Comparison of ENCODE assay signal across 1 cellular context in the genomic region with DNA sequence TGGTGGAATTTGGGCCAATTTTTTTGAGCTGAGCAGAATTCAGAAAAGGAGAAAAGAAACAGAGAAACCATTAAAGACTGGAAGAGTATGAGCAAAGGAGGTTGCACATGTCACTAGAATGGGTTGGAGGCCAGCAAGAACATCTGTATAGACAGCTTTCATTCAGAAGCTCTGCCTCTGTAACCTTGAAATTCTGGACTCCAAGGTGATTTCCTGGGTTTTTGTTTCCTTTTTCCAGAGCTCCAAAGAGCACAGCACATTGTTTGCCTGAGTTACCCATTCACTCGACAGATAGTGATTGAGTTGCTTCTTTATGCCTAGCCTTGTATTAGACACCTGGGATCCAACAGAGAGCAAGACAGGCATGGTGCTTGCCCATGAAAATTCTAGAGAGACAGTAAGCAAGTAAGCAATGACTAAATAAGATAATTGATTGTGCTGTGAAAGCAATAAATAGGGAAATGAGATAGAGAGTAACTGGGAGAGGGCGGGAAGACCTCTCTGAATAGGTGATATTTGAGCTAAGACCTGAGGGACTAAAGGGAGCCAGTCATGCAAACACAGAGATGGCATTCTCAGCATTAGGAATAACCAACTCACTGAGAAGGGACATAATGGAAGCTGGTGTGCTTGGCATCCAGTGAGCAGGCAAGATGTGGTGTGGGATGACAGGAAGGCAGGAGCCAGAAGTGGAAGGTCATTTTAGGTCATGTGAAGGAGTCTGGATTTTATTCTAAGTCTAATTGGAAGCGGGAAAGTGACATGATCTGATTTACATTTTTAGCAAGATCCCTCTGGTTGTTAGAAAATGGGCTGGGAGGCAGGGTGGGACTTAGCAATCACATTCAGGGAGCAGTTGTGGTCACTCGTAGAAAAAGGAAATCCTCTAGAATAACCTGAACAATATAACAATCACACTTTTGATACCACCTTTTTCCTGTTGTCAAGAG.
TF ChIP-seq lines count a peak whose summit lies in the region.

No MANE protein-coding gene starts in this region.

TF ChIP-seq in HepG2, 621 proteins besides CTCF, POLR2A, EP300 and RAD21 (continued from another document and continues in another):
- TF ChIP-seq LCORL (IDR thresholded peaks at IDR 0.05) = no peak
- TF ChIP-seq LCORL (CRISPR knock-in tag; IDR thresholded peaks at IDR 0.05) = no peak
- no peak; a peak in 1 of 4 replicates for TF ChIP-seq KLF16 (CRISPR knock-in tag; IDR thresholded peaks at IDR 0.05)
- TF ChIP-seq, protein P1, sequence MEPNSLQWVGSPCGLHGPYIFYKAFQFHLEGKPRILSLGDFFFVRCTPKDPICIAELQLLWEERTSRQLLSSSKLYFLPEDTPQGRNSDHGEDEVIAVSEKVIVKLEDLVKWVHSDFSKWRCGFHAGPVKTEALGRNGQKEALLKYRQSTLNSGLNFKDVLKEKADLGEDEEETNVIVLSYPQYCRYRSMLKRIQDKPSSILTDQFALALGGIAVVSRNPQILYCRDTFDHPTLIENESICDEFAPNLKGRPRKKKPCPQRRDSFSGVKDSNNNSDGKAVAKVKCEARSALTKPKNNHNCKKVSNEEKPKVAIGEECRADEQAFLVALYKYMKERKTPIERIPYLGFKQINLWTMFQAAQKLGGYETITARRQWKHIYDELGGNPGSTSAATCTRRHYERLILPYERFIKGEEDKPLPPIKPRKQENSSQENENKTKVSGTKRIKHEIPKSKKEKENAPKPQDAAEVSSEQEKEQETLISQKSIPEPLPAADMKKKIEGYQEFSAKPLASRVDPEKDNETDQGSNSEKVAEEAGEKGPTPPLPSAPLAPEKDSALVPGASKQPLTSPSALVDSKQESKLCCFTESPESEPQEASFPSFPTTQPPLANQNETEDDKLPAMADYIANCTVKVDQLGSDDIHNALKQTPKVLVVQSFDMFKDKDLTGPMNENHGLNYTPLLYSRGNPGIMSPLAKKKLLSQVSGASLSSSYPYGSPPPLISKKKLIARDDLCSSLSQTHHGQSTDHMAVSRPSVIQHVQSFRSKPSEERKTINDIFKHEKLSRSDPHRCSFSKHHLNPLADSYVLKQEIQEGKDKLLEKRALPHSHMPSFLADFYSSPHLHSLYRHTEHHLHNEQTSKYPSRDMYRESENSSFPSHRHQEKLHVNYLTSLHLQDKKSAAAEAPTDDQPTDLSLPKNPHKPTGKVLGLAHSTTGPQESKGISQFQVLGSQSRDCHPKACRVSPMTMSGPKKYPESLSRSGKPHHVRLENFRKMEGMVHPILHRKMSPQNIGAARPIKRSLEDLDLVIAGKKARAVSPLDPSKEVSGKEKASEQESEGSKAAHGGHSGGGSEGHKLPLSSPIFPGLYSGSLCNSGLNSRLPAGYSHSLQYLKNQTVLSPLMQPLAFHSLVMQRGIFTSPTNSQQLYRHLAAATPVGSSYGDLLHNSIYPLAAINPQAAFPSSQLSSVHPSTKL (CRISPR knock-in tag; IDR thresholded peaks at IDR 0.05) = peak; percentile 99
- no peak for TF ChIP-seq NCOA1 (CRISPR knock-in tag; IDR thresholded peaks at IDR 0.05)
- no peak for TF ChIP-seq PHF5A (CRISPR knock-in tag; IDR thresholded peaks at IDR 0.05; ENCODE audit: low read depth, unreplicated experiment)
- TF ChIP-seq, protein P2, sequence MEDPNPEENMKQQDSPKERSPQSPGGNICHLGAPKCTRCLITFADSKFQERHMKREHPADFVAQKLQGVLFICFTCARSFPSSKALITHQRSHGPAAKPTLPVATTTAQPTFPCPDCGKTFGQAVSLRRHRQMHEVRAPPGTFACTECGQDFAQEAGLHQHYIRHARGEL (CRISPR knock-in tag; IDR thresholded peaks at IDR 0.05) = no peak
- TF ChIP-seq TCF12 (IDR thresholded peaks at IDR 0.05) = no peak
- peak; percentile 48; the same call in 1 of the 2 replicates for TF ChIP-seq TCF12 (CRISPR knock-in tag; IDR thresholded peaks at IDR 0.05)
- TF ChIP-seq KLF13 (CRISPR knock-in tag; IDR thresholded peaks at IDR 0.05) = no peak
- no peak for TF ChIP-seq BHLHE40 (IDR thresholded peaks at IDR 0.05; ENCODE audit: low read length)
- TF ChIP-seq ZIK1 (CRISPR knock-in tag; IDR thresholded peaks at IDR 0.05; ENCODE audit: borderline replicate concordance, low read depth) = no peak
- no peak for TF ChIP-seq ZNF224 (CRISPR knock-in tag; IDR thresholded peaks at IDR 0.05)
- TF ChIP-seq, protein P3, sequence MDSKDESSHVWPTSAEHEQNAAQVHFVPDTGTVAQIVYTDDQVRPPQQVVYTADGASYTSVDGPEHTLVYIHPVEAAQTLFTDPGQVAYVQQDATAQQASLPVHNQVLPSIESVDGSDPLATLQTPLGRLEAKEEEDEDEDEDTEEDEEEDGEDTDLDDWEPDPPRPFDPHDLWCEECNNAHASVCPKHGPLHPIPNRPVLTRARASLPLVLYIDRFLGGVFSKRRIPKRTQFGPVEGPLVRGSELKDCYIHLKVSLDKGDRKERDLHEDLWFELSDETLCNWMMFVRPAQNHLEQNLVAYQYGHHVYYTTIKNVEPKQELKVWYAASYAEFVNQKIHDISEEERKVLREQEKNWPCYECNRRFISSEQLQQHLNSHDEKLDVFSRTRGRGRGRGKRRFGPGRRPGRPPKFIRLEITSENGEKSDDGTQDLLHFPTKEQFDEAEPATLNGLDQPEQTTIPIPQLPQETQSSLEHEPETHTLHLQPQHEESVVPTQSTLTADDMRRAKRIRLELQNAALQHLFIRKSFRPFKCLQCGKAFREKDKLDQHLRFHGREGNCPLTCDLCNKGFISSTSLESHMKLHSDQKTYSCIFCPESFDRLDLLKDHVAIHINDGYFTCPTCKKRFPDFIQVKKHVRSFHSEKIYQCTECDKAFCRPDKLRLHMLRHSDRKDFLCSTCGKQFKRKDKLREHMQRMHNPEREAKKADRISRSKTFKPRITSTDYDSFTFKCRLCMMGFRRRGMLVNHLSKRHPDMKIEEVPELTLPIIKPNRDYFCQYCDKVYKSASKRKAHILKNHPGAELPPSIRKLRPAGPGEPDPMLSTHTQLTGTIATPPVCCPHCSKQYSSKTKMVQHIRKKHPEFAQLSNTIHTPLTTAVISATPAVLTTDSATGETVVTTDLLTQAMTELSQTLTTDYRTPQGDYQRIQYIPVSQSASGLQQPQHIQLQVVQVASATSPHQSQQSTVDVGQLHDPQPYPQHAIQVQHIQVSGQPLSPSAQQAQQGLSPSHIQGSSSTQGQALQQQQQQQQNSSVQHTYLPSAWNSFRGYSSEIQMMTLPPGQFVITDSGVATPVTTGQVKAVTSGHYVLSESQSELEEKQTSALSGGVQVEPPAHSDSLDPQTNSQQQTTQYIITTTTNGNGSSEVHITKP (CRISPR knock-in tag; IDR thresholded peaks at IDR 0.05; ENCODE audit: low read depth) = no peak
- 0 out of 2 replicates have a peak, but pooled peaks have one; percentile 31 for TF ChIP-seq HNRNPL (IDR thresholded peaks at IDR 0.05; ENCODE audit: low read depth, low read length)
- TF ChIP-seq ZNF317 (CRISPR knock-in tag; IDR thresholded peaks at IDR 0.05) = 0 out of 2 replicates have a peak, but pooled peaks have one; percentile 62
- TF ChIP-seq RBFOX2 (IDR thresholded peaks at IDR 0.05; ENCODE audit: low read depth, low read length) = peak; percentile 89
- peak; percentile 76 for TF ChIP-seq HOXA3 (CRISPR knock-in tag; IDR thresholded peaks at IDR 0.05)
- TF ChIP-seq, protein P4, sequence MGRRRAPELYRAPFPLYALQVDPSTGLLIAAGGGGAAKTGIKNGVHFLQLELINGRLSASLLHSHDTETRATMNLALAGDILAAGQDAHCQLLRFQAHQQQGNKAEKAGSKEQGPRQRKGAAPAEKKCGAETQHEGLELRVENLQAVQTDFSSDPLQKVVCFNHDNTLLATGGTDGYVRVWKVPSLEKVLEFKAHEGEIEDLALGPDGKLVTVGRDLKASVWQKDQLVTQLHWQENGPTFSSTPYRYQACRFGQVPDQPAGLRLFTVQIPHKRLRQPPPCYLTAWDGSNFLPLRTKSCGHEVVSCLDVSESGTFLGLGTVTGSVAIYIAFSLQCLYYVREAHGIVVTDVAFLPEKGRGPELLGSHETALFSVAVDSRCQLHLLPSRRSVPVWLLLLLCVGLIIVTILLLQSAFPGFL (CRISPR knock-in tag; IDR thresholded peaks at IDR 0.05) = no peak
- TF ChIP-seq THYN1 (CRISPR knock-in tag; IDR thresholded peaks at IDR 0.05; ENCODE audit: borderline replicate concordance, low read depth) = no peak
- TF ChIP-seq ZNF337 (CRISPR knock-in tag; IDR thresholded peaks at IDR 0.05; ENCODE audit: borderline replicate concordance, low read depth) = no peak
- no peak for TF ChIP-seq ZNF879 (CRISPR knock-in tag; IDR thresholded peaks at IDR 0.05)
- TF ChIP-seq, protein P5, sequence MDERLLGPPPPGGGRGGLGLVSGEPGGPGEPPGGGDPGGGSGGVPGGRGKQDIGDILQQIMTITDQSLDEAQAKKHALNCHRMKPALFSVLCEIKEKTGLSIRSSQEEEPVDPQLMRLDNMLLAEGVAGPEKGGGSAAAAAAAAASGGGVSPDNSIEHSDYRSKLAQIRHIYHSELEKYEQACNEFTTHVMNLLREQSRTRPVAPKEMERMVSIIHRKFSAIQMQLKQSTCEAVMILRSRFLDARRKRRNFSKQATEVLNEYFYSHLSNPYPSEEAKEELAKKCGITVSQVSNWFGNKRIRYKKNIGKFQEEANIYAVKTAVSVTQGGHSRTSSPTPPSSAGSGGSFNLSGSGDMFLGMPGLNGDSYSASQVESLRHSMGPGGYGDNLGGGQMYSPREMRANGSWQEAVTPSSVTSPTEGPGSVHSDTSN (CRISPR knock-in tag; IDR thresholded peaks at IDR 0.05) = no peak
- TF ChIP-seq BRCA1 (CRISPR knock-in tag; IDR thresholded peaks at IDR 0.05) = no peak
- TF ChIP-seq TEAD3 (CRISPR knock-in tag; optimal IDR thresholded peaks at IDR 0.05; ENCODE audit: borderline replicate concordance) = peak; percentile 47
- no peak for TF ChIP-seq ZNF24 (IDR thresholded peaks at IDR 0.05)
- TF ChIP-seq, protein P6, sequence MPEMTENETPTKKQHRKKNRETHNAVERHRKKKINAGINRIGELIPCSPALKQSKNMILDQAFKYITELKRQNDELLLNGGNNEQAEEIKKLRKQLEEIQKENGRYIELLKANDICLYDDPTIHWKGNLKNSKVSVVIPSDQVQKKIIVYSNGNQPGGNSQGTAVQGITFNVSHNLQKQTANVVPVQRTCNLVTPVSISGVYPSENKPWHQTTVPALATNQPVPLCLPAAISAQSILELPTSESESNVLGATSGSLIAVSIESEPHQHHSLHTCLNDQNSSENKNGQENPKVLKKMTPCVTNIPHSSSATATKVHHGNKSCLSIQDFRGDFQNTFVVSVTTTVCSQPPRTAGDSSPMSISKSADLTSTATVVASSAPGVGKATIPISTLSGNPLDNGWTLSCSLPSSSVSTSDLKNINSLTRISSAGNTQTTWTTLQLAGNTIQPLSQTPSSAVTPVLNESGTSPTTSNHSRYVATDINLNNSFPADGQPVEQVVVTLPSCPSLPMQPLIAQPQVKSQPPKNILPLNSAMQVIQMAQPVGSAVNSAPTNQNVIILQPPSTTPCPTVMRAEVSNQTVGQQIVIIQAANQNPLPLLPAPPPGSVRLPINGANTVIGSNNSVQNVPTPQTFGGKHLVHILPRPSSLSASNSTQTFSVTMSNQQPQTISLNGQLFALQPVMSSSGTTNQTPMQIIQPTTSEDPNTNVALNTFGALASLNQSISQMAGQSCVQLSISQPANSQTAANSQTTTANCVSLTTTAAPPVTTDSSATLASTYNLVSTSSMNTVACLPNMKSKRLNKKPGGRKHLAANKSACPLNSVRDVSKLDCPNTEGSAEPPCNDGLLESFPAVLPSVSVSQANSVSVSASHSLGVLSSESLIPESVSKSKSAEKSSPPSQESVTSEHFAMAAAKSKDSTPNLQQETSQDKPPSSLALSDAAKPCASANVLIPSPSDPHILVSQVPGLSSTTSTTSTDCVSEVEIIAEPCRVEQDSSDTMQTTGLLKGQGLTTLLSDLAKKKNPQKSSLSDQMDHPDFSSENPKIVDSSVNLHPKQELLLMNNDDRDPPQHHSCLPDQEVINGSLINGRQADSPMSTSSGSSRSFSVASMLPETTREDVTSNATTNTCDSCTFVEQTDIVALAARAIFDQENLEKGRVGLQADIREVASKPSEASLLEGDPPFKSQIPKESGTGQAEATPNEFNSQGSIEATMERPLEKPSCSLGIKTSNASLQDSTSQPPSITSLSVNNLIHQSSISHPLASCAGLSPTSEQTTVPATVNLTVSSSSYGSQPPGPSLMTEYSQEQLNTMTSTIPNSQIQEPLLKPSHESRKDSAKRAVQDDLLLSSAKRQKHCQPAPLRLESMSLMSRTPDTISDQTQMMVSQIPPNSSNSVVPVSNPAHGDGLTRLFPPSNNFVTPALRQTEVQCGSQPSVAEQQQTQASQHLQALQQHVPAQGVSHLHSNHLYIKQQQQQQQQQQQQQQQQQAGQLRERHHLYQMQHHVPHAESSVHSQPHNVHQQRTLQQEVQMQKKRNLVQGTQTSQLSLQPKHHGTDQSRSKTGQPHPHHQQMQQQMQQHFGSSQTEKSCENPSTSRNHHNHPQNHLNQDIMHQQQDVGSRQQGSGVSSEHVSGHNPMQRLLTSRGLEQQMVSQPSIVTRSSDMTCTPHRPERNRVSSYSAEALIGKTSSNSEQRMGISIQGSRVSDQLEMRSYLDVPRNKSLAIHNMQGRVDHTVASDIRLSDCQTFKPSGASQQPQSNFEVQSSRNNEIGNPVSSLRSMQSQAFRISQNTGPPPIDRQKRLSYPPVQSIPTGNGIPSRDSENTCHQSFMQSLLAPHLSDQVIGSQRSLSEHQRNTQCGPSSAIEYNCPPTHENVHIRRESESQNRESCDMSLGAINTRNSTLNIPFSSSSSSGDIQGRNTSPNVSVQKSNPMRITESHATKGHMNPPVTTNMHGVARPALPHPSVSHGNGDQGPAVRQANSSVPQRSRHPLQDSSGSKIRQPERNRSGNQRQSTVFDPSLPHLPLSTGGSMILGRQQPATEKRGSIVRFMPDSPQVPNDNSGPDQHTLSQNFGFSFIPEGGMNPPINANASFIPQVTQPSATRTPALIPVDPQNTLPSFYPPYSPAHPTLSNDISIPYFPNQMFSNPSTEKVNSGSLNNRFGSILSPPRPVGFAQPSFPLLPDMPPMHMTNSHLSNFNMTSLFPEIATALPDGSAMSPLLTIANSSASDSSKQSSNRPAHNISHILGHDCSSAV (CRISPR knock-in tag; IDR thresholded peaks at IDR 0.05; ENCODE audit: borderline replicate concordance) = no peak
- TF ChIP-seq, protein P7, sequence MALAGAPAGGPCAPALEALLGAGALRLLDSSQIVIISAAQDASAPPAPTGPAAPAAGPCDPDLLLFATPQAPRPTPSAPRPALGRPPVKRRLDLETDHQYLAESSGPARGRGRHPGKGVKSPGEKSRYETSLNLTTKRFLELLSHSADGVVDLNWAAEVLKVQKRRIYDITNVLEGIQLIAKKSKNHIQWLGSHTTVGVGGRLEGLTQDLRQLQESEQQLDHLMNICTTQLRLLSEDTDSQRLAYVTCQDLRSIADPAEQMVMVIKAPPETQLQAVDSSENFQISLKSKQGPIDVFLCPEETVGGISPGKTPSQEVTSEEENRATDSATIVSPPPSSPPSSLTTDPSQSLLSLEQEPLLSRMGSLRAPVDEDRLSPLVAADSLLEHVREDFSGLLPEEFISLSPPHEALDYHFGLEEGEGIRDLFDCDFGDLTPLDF (CRISPR knock-in tag; IDR thresholded peaks at IDR 0.05) = no peak
- peak; percentile 47; the same call in 1 of the 2 replicates for TF ChIP-seq SOX13 (IDR thresholded peaks at IDR 0.05)
- peak in 1 of 2 experiments; percentile 90; a peak in 2 of 4 replicates for TF ChIP-seq SOX13 (CRISPR knock-in tag; conservative IDR thresholded peaks at IDR 0.05 in 1 of 2, IDR thresholded peaks at IDR 0.05 in 1 of 2)
- TF ChIP-seq ZNF510 (CRISPR knock-in tag; IDR thresholded peaks at IDR 0.05; ENCODE audit: low read depth) = no peak
- TF ChIP-seq ZNF207 (IDR thresholded peaks at IDR 0.05; ENCODE audit: borderline replicate concordance) = no peak
- TF ChIP-seq, protein P8, sequence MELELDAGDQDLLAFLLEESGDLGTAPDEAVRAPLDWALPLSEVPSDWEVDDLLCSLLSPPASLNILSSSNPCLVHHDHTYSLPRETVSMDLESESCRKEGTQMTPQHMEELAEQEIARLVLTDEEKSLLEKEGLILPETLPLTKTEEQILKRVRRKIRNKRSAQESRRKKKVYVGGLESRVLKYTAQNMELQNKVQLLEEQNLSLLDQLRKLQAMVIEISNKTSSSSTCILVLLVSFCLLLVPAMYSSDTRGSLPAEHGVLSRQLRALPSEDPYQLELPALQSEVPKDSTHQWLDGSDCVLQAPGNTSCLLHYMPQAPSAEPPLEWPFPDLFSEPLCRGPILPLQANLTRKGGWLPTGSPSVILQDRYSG (CRISPR knock-in tag; IDR thresholded peaks at IDR 0.05) = no peak
